ENCODE assay signal across 10 cellular contexts in the genomic region with DNA sequence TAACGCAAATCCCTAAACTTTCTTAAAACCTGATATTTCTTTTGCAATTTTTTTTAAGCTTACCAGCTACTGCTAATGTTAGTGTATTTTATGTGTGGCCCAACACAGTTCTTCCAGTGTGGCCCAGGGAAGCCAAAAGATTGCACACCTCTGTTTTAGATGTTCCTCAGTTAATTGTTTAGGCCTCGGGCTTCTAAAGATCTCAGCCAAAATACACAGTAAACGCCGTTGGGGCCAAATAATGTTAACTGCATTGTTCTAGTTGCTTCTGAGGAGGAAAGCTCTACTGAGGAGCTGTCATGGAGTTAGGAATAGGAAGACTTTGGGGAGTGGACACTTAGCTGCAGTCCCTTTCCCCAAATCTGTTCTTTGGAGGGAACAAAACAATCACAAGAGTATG. TPM values are rescaled to one million over a fixed set of nuclear protein-coding genes. Genes with fewer than 3 reads are reported as not detected.
DNase-seq lines count a peak whose midpoint lies in the region; ATAC-seq and TF ChIP-seq lines count a peak whose summit lies in the region.
"Had no signal": no experiment of that assay in that cellular context is flagged by ENCODE, and none has a peak within 500 bp of the region (broad histone marks: within the 10 kb centered on the region; RNA-seq: fewer than 3 reads in every experiment).

No MANE protein-coding gene starts in this region.

- H3K4me1 ChIP-seq in iPS-18a (ENCODE audit: control insufficient read depth, low read depth, low read length) (peaks cover 18% of the 10 kb centered on the region), stomach (peaks cover 24 to 43% (median 34%) of the 10 kb centered on the region in 4 donors), esophagus muscularis mucosa (peaks cover 32 to 43% (median 35%) of the 10 kb centered on the region in 4 donors)

- peaks cover 49% of the 10 kb centered on the region for H3K36me3 Mint-ChIP-seq in activated T-cell treated with anti-CD3 and anti-CD28 coated beads, Interleukin-2, amount 50 U/mL, for 4 hours (ENCODE audit: insufficient read depth)
- H3K36me3 Mint-ChIP-seq in activated CD8-positive, alpha-beta T cell treated with anti-CD3 and anti-CD28 coated beads, Interleukin-2, amount 10 ng/mL, durations not matched to agents 7 days and 5 days (ENCODE audit: low read depth), result peaks cover 65% of the 10 kb centered on the region

- POLR2A ChIA-PET in activated CD8-positive, alpha-beta T cell treated with anti-CD3 and anti-CD28 coated beads, Interleukin-2, amount 10 ng/mL, durations not matched to agents 7 days and 5 days (lab: Charles Lee), result interaction anchor here (0.6 to 9.8 kb wide), 2 partner anchors 13 to 67 kb away, joined by 4 to 134 read pairs; a partner anchor contains a TSS

- WGBS in stomach, 5 donors, result 23 to 49% (median 32%) methylated on average over 4 of the region's 4 CpGs
- WGBS in esophagus muscularis mucosa, result 70% methylated on average over 4 of the region's 4 CpGs

- no peak for TF ChIP-seq POLR2A in stomach (IDR thresholded peaks at IDR 0.05)
- TF ChIP-seq POLR2A in esophagus muscularis mucosa (IDR thresholded peaks at IDR 0.05; ENCODE audit: low read depth), result no peak

- intact Hi-C loops in stomach (cut with DNase I; ENCODE audit: low total_unique reads), result no loop called here
- intact Hi-C loops in esophagus muscularis mucosa (cut with DNase I), result no loop called here

- no peaks in the 10 kb centered on the region for H3K9me3 Mint-ChIP-seq in activated T-cell treated with anti-CD3 and anti-CD28 coated beads, Interleukin-2, amount 50 U/mL, for 4 hours
- no peaks in the 10 kb centered on the region for H3K9me3 Mint-ChIP-seq in activated CD8-positive, alpha-beta T cell treated with anti-CD3 and anti-CD28 coated beads, Interleukin-2, amount 10 ng/mL, durations not matched to agents 7 days and 5 days (ENCODE audit: insufficient read depth)

- peak overlapping the region; percentile 89 for H3K4me3 Mint-ChIP-seq in activated T-cell treated with anti-CD3 and anti-CD28 coated beads, Interleukin-2, amount 50 U/mL, for 4 hours
- H3K4me3 Mint-ChIP-seq in activated CD8-positive, alpha-beta T cell treated with anti-CD3 and anti-CD28 coated beads, Interleukin-2, amount 10 ng/mL, durations not matched to agents 7 days and 5 days, result peak overlapping the region; percentile 98

- no peaks in the 10 kb centered on the region for H3K27me3 Mint-ChIP-seq in activated T-cell treated with anti-CD3 and anti-CD28 coated beads, Interleukin-2, amount 50 U/mL, for 4 hours (ENCODE audit: low read depth)
- H3K27me3 Mint-ChIP-seq in activated CD8-positive, alpha-beta T cell treated with anti-CD3 and anti-CD28 coated beads, Interleukin-2, amount 10 ng/mL, durations not matched to agents 7 days and 5 days (ENCODE audit: low read depth), result no peaks in the 10 kb centered on the region

- ATAC-seq in activated T-cell treated with anti-CD3 and anti-CD28 coated beads, Interleukin-2, amount 50 U/mL, for 4 hours, result no peak
- no peak for ATAC-seq in activated CD8-positive, alpha-beta T cell treated with anti-CD3 and anti-CD28 coated beads, Interleukin-2, amount 10 ng/mL, durations not matched to agents 7 days and 5 days
- ATAC-seq: mucosa of descending colon had no signal

- H3K9me3 ChIP-seq in iPS-18a (ENCODE audit: control insufficient read depth, low read depth, low read length), result no peaks in the 10 kb centered on the region
- no peaks in the 10 kb centered on the region for H3K9me3 ChIP-seq in stomach
- no peaks in the 10 kb centered on the region for H3K9me3 ChIP-seq in esophagus muscularis mucosa
- H3K9me3 ChIP-seq: mucosa of descending colon had no signal

- TF ChIP-seq CTCF in stomach (IDR thresholded peaks at IDR 0.05) (no peak), esophagus muscularis mucosa (IDR thresholded peaks at IDR 0.05) (no peak)

- peak overlapping the region; percentile 54 for H3K27ac Mint-ChIP-seq in activated CD8-positive, alpha-beta T cell treated with anti-CD3 and anti-CD28 coated beads, Interleukin-2, amount 10 ng/mL, durations not matched to agents 7 days and 5 days

- CTCF ChIA-PET in activated CD8-positive, alpha-beta T cell treated with anti-CD3 and anti-CD28 coated beads, Interleukin-2, amount 10 ng/mL, durations not matched to agents 7 days and 5 days (lab: Charles Lee), result interaction anchor here (1.2 to 3.1 kb wide), 3 partner anchors 11 to 98 kb away, joined by 3 to 15 read pairs (median 4); a partner anchor contains a TSS

- H3K27ac ChIP-seq in iPS-18a (ENCODE audit: low read length), result no peak overlapping the region
- H3K27ac ChIP-seq in stomach, result peak overlapping the region; percentile 29 to 100 (median 98)
- H3K27ac ChIP-seq in esophagus muscularis mucosa (replicated peaks in 1 of 4), result peak overlapping the region in 2 of 4 donors; percentile 98 to 99

- H3K4me1 Mint-ChIP-seq in activated T-cell treated with anti-CD3 and anti-CD28 coated beads, Interleukin-2, amount 50 U/mL, for 4 hours (ENCODE audit: low read depth), result peaks cover 24% of the 10 kb centered on the region
- H3K4me1 Mint-ChIP-seq in activated CD8-positive, alpha-beta T cell treated with anti-CD3 and anti-CD28 coated beads, Interleukin-2, amount 10 ng/mL, durations not matched to agents 7 days and 5 days (ENCODE audit: low read depth), result peaks cover 30% of the 10 kb centered on the region

- DNase-seq in activated T-cell treated with anti-CD3 and anti-CD28 coated beads, Interleukin-2, amount 50 U/mL, for 4 hours, result no peak
- no peak for DNase-seq in activated T-cell treated with anti-CD3 and anti-CD28 coated beads, Interleukin-2, amount 50 U/mL, for 48 hours
- no peak for DNase-seq in activated CD8-positive, alpha-beta T cell treated with anti-CD3 and anti-CD28 coated beads, Interleukin-2, amount 10 ng/mL, durations not matched to agents 7 days and 5 days
- DNase-seq in stomach, result no peak
- no peak for DNase-seq in esophagus muscularis mucosa (ENCODE audit: extremely low spot score)
- DNase-seq in HUDEP-2 (lab: John Stamatoyannopoulos, UW; ENCODE audit: unreplicated experiment in 76 of 76), result no peak
- no peak for DNase-seq in NCI-H187 (lab: John Stamatoyannopoulos, UW)
- DNase-seq: mucosa of descending colon, NCI-H446 treated with DMSO at 0.1 percent for 48 hours had no signal

- TF ChIP-seq EP300 in stomach (IDR thresholded peaks at IDR 0.05) (no peak), esophagus muscularis mucosa (IDR thresholded peaks at IDR 0.05) (no peak)

- H3K4me3 ChIP-seq in iPS-18a (ENCODE audit: low read length) (peak overlapping the region; percentile 92), stomach (peak overlapping the region in 2 of 4 donors; percentile 78 to 90), esophagus muscularis mucosa (no peak overlapping the region)
- H3K4me3 ChIP-seq: mucosa of descending colon had no signal

- H3K27me3 ChIP-seq in iPS-18a (ENCODE audit: control insufficient read depth, insufficient read depth, low read length) (no peaks in the 10 kb centered on the region), stomach (no peaks in the 10 kb centered on the region), esophagus muscularis mucosa (no peaks in the 10 kb centered on the region)

- H3K36me3 ChIP-seq in iPS-18a (ENCODE audit: control insufficient read depth, low read depth, low read length), result peaks cover 56% of the 10 kb centered on the region
- H3K36me3 ChIP-seq in stomach, result peaks cover 3 to 37% (median 26%) of the 10 kb centered on the region in 4 donors
- H3K36me3 ChIP-seq in esophagus muscularis mucosa, result peaks cover 0 to 41% (median 21%) of the 10 kb centered on the region in 4 donors

- peak overlapping the region; percentile 22 for H3K9ac ChIP-seq in iPS-18a (ENCODE audit: low read length)

RNA-seq across cellular contexts. Expression of a gene that starts 2.0 kb away (rescaled TPM):
- total RNA-seq in activated T-cell treated with anti-CD3 and anti-CD28 coated beads, Interleukin-2, amount 50 U/mL, for 4 hours, result 100 to 1,000 TPM; 452 to 521 (median 492) TPM
- total RNA-seq in activated CD8-positive, alpha-beta T cell treated with anti-CD3 and anti-CD28 coated beads, Interleukin-2, amount 10 ng/mL, durations not matched to agents 7 days and 5 days, result 100 to 1,000 TPM; 153 to 162 TPM
- total RNA-seq in stomach (100 to 1,000 TPM in 2 of 5 donors, 10 to 100 TPM in 3; 27.4 to 122 (median 74.0) TPM), esophagus muscularis mucosa (10 to 100 TPM; 46.7 to 93.4 (median 65.2) TPM)
- polyA plus RNA-seq in stomach, result 100 to 1,000 TPM; 171 to 218 (median 214) TPM

RNA-seq across cellular contexts. Expression of a gene that starts 2.6 kb away (rescaled TPM):
- total RNA-seq in activated T-cell treated with anti-CD3 and anti-CD28 coated beads, Interleukin-2, amount 50 U/mL, for 4 hours, result 1,000 to 10,000 TPM; 1,165 to 1,393 (median 1,366) TPM
- 100 to 1,000 TPM; 322 to 336 TPM for total RNA-seq in activated CD8-positive, alpha-beta T cell treated with anti-CD3 and anti-CD28 coated beads, Interleukin-2, amount 10 ng/mL, durations not matched to agents 7 days and 5 days
- total RNA-seq in stomach (100 to 1,000 TPM in 2 of 5 donors, 10 to 100 TPM in 3; 79.9 to 218 (median 98.2) TPM), esophagus muscularis mucosa (100 to 1,000 TPM in 3 of 4 donors, 10 to 100 TPM in 1; 84.7 to 142 (median 115) TPM)
- 100 to 1,000 TPM; 143 to 174 (median 147) TPM for polyA plus RNA-seq in stomach

RNA-seq across cellular contexts. Expression of a gene that starts 13.7 kb away (rescaled TPM):
- 10 to 100 TPM; 23.5 to 28.1 (median 23.8) TPM for total RNA-seq in activated T-cell treated with anti-CD3 and anti-CD28 coated beads, Interleukin-2, amount 50 U/mL, for 4 hours
- 10 to 100 TPM; 16.5 to 21.3 TPM for total RNA-seq in activated CD8-positive, alpha-beta T cell treated with anti-CD3 and anti-CD28 coated beads, Interleukin-2, amount 10 ng/mL, durations not matched to agents 7 days and 5 days
- total RNA-seq in stomach (10 to 100 TPM in 4 of 5 donors, 1 to 10 TPM in 1; 2.6 to 56.0 (median 33.9) TPM), esophagus muscularis mucosa (10 to 100 TPM; 26.7 to 43.5 (median 39.3) TPM)
- 10 to 100 TPM; 20.9 to 31.5 (median 23.0) TPM for polyA plus RNA-seq in stomach

RNA-seq across cellular contexts. Expression of a gene that starts 48.8 kb away (rescaled TPM):
- 10 to 100 TPM; 32.3 to 34.6 (median 32.7) TPM for total RNA-seq in activated T-cell treated with anti-CD3 and anti-CD28 coated beads, Interleukin-2, amount 50 U/mL, for 4 hours
- 10 to 100 TPM; 22.5 to 22.6 TPM for total RNA-seq in activated CD8-positive, alpha-beta T cell treated with anti-CD3 and anti-CD28 coated beads, Interleukin-2, amount 10 ng/mL, durations not matched to agents 7 days and 5 days
- total RNA-seq in stomach (10 to 100 TPM in 3 of 5 donors, 1 to 10 TPM in 2; 2.9 to 47.7 (median 17.0) TPM), esophagus muscularis mucosa (10 to 100 TPM; 27.0 to 58.8 (median 43.8) TPM)
- 10 to 100 TPM; 11.0 to 30.1 (median 22.9) TPM for polyA plus RNA-seq in stomach
